Comparison of ENCODE assay signal across 9 cellular contexts in genomic region chr11:62443390-62444201, GRCh38. TPM values are rescaled to one million over a fixed set of nuclear protein-coding genes. Genes with fewer than 3 reads are reported as not detected.
DNase-seq lines count a peak whose midpoint lies in the region; ATAC-seq, FAIRE-seq and TF ChIP-seq lines count a peak whose summit lies in the region.
"Had no signal": no experiment of that assay in that cellular context is flagged by ENCODE, and none has a peak within 500 bp of the region (broad histone marks: within the 10 kb centered on the region; RNA-seq: fewer than 3 reads in every experiment).

No MANE protein-coding gene starts in this region.

- POLR2A ChIA-PET in activated CD4-positive, alpha-beta T cell treated with anti-CD3 and anti-CD28 coated beads, Interleukin-2, amount 10 ng/mL, durations not matched to agents 7 days and 5 days (lab: Charles Lee), result no interaction called here
- POLR2A ChIA-PET in CD4-positive, alpha-beta memory T cell (lab: Charles Lee; ENCODE audit: partially characterized antibody), result no interaction called here

- H3K27me3 ChIP-seq in astrocyte (ENCODE audit: insufficient read depth, low read length), result no peaks in the 10 kb centered on the region
- H3K27me3 ChIP-seq in thyroid gland, result no peaks in the 10 kb centered on the region
- no peaks in the 10 kb centered on the region for H3K27me3 ChIP-seq in CD4-positive, alpha-beta memory T cell (ENCODE audit: insufficient read depth, low read length)

- H3K9me3 ChIP-seq in astrocyte (ENCODE audit: insufficient read depth, low read depth, low read length), result no peaks in the 10 kb centered on the region
- no peaks in the 10 kb centered on the region for H3K9me3 ChIP-seq in thyroid gland
- H3K9me3 ChIP-seq in CD4-positive, alpha-beta memory T cell (ENCODE audit: control insufficient read depth in 1 of 2, low read length in 2 of 2), result no peaks in the 10 kb centered on the region

- in situ Hi-C loops in ACHN (cut with HindIII; ENCODE audit: low pct_ligation_motif_present, low pct_unique_long_range_greater_than_20kb, low sequenced_read_pairs), result no loop called here

- H3K4me3 ChIP-seq in astrocyte (ENCODE audit: insufficient read depth, low read depth, low read length), result peak overlapping the region; percentile 53
- peak overlapping the region in 1 of 3 donors; percentile 2 for H3K4me3 ChIP-seq in thyroid gland (replicated peaks in 1 of 3)
- H3K4me3 ChIP-seq in CD4-positive, alpha-beta memory T cell (ENCODE audit: low read length in 2 of 2), result no peak overlapping the region

- peak overlapping the region; percentile 80 for H3K9ac ChIP-seq in astrocyte (ENCODE audit: low read length)

- intact Hi-C loops in thyroid gland (cut with DNase I), result no loop called here
- intact Hi-C loops in CD4-positive, alpha-beta memory T cell (cut with micrococcal nuclease), result no loop called here

- H3K4me3 Mint-ChIP-seq in activated CD4-positive, alpha-beta T cell treated with anti-CD3 and anti-CD28 coated beads, Interleukin-2, amount 10 ng/mL, durations not matched to agents 7 days and 5 days, result peak overlapping the region; percentile 63
- H3K4me3 Mint-ChIP-seq in astrocyte (ENCODE audit: unreplicated experiment), result no peak overlapping the region
- peak overlapping the region in 4 of 8 donors; percentile 8 to 75 (median 45) for H3K4me3 Mint-ChIP-seq in CD4-positive, alpha-beta memory T cell

- FAIRE-seq in astrocyte (lab: Jason Lieb, UNC), result no peak

- peaks cover 12% of the 10 kb centered on the region for H3K27me3 Mint-ChIP-seq in activated CD4-positive, alpha-beta T cell treated with anti-CD3 and anti-CD28 coated beads, Interleukin-2, amount 10 ng/mL, durations not matched to agents 7 days and 5 days
- H3K27me3 Mint-ChIP-seq in astrocyte (ENCODE audit: low read depth, unreplicated experiment), result peaks cover 38% of the 10 kb centered on the region
- peaks cover 10 to 18% of the 10 kb centered on the region in 2 donors for H3K27me3 Mint-ChIP-seq in CD4-positive, alpha-beta memory T cell

- 60 to 74% methylated on average over 10 to 11 of the region's 17 CpGs for WGBS in thyroid gland, 2 donors

- H2AFZ ChIP-seq in astrocyte (ENCODE audit: low read depth, low read length), result peak overlapping the region; percentile 60

- CTCF ChIA-PET in activated CD4-positive, alpha-beta T cell treated with anti-CD3 and anti-CD28 coated beads, Interleukin-2, amount 10 ng/mL, durations not matched to agents 7 days and 5 days (lab: Charles Lee), result interaction anchor here (1.0 to 1.7 kb wide), 5 partner anchors 10 to 99 kb away, joined by 3 to 8 read pairs (median 4); no protein-coding TSS in a partner anchor
- CTCF ChIA-PET in CD4-positive, alpha-beta memory T cell (lab: Charles Lee; ENCODE audit: partially characterized antibody), result interaction anchor here (1.2 kb wide), 1 partner anchor 49 kb away, joined by 5 read pairs; no protein-coding TSS in a partner anchor

- peaks cover 10% of the 10 kb centered on the region for H3K4me1 Mint-ChIP-seq in activated CD4-positive, alpha-beta T cell treated with anti-CD3 and anti-CD28 coated beads, Interleukin-2, amount 10 ng/mL, durations not matched to agents 7 days and 5 days
- H3K4me1 Mint-ChIP-seq in astrocyte (ENCODE audit: low read depth, unreplicated experiment), result no peaks in the 10 kb centered on the region
- peaks cover 0 to 8% (median 3%) of the 10 kb centered on the region in 4 donors for H3K4me1 Mint-ChIP-seq in CD4-positive, alpha-beta memory T cell

- H3K79me2 ChIP-seq in astrocyte (ENCODE audit: insufficient read depth, low read length), result no peaks in the 10 kb centered on the region

- H3K27ac ChIP-seq in astrocyte (ENCODE audit: low read depth, low read length) (peak overlapping the region; percentile 69), thyroid gland (peak overlapping the region in 2 of 3 donors; percentile 64 to 73)
- no peak overlapping the region for H3K27ac ChIP-seq in CD4-positive, alpha-beta memory T cell (ENCODE audit: low read depth, low read length)

- no peaks in the 10 kb centered on the region for H3K36me3 ChIP-seq in astrocyte (ENCODE audit: insufficient read depth, low read length)
- H3K36me3 ChIP-seq in thyroid gland, result no peaks in the 10 kb centered on the region
- H3K36me3 ChIP-seq in CD4-positive, alpha-beta memory T cell (ENCODE audit: insufficient read depth, low read length), result no peaks in the 10 kb centered on the region

- H3K9me3 Mint-ChIP-seq in activated CD4-positive, alpha-beta T cell treated with anti-CD3 and anti-CD28 coated beads, Interleukin-2, amount 10 ng/mL, durations not matched to agents 7 days and 5 days, result no peaks in the 10 kb centered on the region
- H3K9me3 Mint-ChIP-seq in astrocyte (ENCODE audit: unreplicated experiment), result peaks cover 6% of the 10 kb centered on the region
- no peaks in the 10 kb centered on the region for H3K9me3 Mint-ChIP-seq in CD4-positive, alpha-beta memory T cell

- TF ChIP-seq CTCF in astrocyte (IDR thresholded peaks at IDR 0.05; ENCODE audit: insufficient read depth, low read depth, low read length) (no peak), thyroid gland (IDR thresholded peaks at IDR 0.05) (no peak)

- peak overlapping the region; percentile 84 for H3K4me2 ChIP-seq in astrocyte (ENCODE audit: low read length)

- H4K20me1 ChIP-seq in astrocyte (ENCODE audit: insufficient read depth, low read length), result no peaks in the 10 kb centered on the region

- ATAC-seq in HG02571 (IDR thresholded peaks at IDR 0.05; ENCODE audit: unreplicated experiment), result no peak

- no peaks in the 10 kb centered on the region for H3K36me3 Mint-ChIP-seq in activated CD4-positive, alpha-beta T cell treated with anti-CD3 and anti-CD28 coated beads, Interleukin-2, amount 10 ng/mL, durations not matched to agents 7 days and 5 days (ENCODE audit: low read depth)
- H3K36me3 Mint-ChIP-seq in astrocyte (ENCODE audit: low read depth, unreplicated experiment), result peaks cover 4% of the 10 kb centered on the region
- peaks cover 0 to 7% of the 10 kb centered on the region in 2 donors for H3K36me3 Mint-ChIP-seq in CD4-positive, alpha-beta memory T cell

- DNase-seq in activated CD4-positive, alpha-beta T cell treated with anti-CD3 and anti-CD28 coated beads, Interleukin-2, amount 10 ng/mL, durations not matched to agents 7 days and 5 days, result no peak
- no peak for DNase-seq in activated CD4-positive, alpha-beta T cell treated with anti-CD3 and anti-CD28 coated beads, Interleukin-2, amount 50 U/mL, for 4 hours
- no peak for DNase-seq in astrocyte (ENCODE audit: low read depth)
- peak; percentile 66 for DNase-seq in medulla oblongata (ENCODE audit: extremely low spot score)
- DNase-seq in thyroid gland, result peak; percentile 44
- no peak for DNase-seq in ACHN
- DNase-seq in CD4-positive, alpha-beta memory T cell, result no peak
- DNase-seq: activated effector memory CD4-positive, alpha-beta T cell treated with Interleukin-2 at 50 U/mL for 16 hours had no signal

- no peak for TF ChIP-seq POLR2A in thyroid gland (IDR thresholded peaks at IDR 0.05)

- peaks cover 27% of the 10 kb centered on the region for H3K4me1 ChIP-seq in astrocyte (ENCODE audit: insufficient read depth, low read length)
- peaks cover 17 to 36% of the 10 kb centered on the region in 2 donors for H3K4me1 ChIP-seq in thyroid gland
- H3K4me1 ChIP-seq in CD4-positive, alpha-beta memory T cell (ENCODE audit: insufficient read depth, low read length), result peaks cover 7% of the 10 kb centered on the region

- no peak overlapping the region for H3K27ac Mint-ChIP-seq in activated CD4-positive, alpha-beta T cell treated with anti-CD3 and anti-CD28 coated beads, Interleukin-2, amount 10 ng/mL, durations not matched to agents 7 days and 5 days
- no peak overlapping the region for H3K27ac Mint-ChIP-seq in astrocyte (ENCODE audit: unreplicated experiment)
- peak overlapping the region in 3 of 7 donors; percentile 57 to 76 (median 58) for H3K27ac Mint-ChIP-seq in CD4-positive, alpha-beta memory T cell

RNA-seq across cellular contexts. Expression of gene SCGB1A1, which starts 24.8 kb away (rescaled TPM):
- total RNA-seq in activated CD4-positive, alpha-beta T cell treated with anti-CD3 and anti-CD28 coated beads, Interleukin-2, amount 10 ng/mL, durations not matched to agents 7 days and 5 days, result not detected
- total RNA-seq in astrocyte (not detected in 2 replicates), thyroid gland (not detected)
- total RNA-seq in CD4-positive, alpha-beta memory T cell, result not detected
- not detected for polyA plus RNA-seq in CD4-positive, alpha-beta memory T cell

Comparison
In these comparisons a context has a peak if more than half of its experiments do, and no peak if none do; other contexts are left out.
1. DNase-seq: peak in medulla oblongata (single experiment) and thyroid gland (2 of 2); none in activated CD4-positive, alpha-beta T cell treated with anti-CD3 and anti-CD28 coated beads, Interleukin-2, amount 10 ng/mL, durations not matched to agents 7 days and 5 days (single experiment), activated CD4-positive, alpha-beta T cell treated with anti-CD3 and anti-CD28 coated beads, Interleukin-2, amount 50 U/mL, for 4 hours (0 of 2), astrocyte (single experiment), ACHN (single experiment) and CD4-positive, alpha-beta memory T cell (0 of 5).